ENCODE assay signal across 8 cellular contexts in the genomic region with DNA sequence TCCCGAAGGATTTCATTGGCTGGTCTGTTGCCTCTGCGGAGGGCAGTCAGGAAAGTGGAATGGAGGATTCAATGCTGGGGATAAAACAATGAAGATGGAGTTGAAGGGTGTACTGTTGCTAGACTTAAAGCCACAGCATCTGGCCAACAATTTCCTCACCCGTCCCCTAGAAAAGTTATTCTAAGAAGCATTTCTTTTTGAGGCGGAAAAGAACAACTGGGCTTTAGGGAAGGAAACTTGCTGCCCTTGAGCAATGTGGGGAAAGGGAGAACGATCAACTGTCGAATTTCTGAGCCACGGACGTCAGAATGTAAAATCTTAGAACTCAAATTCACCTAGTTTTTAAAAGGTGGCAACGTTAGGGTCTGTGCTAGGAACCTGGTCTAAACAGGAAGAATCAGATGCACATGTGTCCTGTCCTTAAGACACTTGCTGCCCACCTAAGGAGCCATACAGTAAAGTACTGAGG. TPM values are rescaled to one million over a fixed set of nuclear protein-coding genes. Genes with fewer than 3 reads are reported as not detected.
DNase-seq lines count a peak whose midpoint lies in the region; ATAC-seq, FAIRE-seq and TF ChIP-seq lines count a peak whose summit lies in the region.

No MANE protein-coding gene starts in this region.

- H3K23ac ChIP-seq in H9 (ENCODE audit: insufficient read length, low read depth, low read length): no peak overlapping the region

- H3K4me3 ChIP-seq in AG09309 (ENCODE audit: control insufficient read depth, low read depth, low read length): peak overlapping the region; percentile 84
- peak overlapping the region; percentile 83 to 97 (median 92) for H3K4me3 ChIP-seq in HepG2 (replicated peaks in 1 of 3; ENCODE audit: insufficient read depth in 1 of 3, low read depth in 2 of 3, low read length in 3 of 3)
- peak overlapping the region; percentile 80 to 94 (median 86) for H3K4me3 ChIP-seq in tibial nerve

- intact Hi-C loops in HepG2 (cut with micrococcal nuclease; ENCODE audit: unreplicated experiment): loop anchor here (1.0 to 10.0 kb wide), 2 partner anchors 17 to 237 kb away; partner anchors contain the start of genes LUC7L2 and ZC3HAV1

- no peak overlapping the region for H2AK5ac ChIP-seq in H9 (ENCODE audit: insufficient read length, low read length)

- peak overlapping the region; percentile 99 to 100 (median 100) for H3K27ac Mint-ChIP-seq in H9

- no peak; a peak in 1 of 4 replicates for TF ChIP-seq EP300 in HepG2 (IDR thresholded peaks at IDR 0.05; ENCODE audit: low read depth in 2 of 2, low read length in 2 of 2)
- no peak for TF ChIP-seq EP300 in HepG2 (CRISPR knock-in tag; IDR thresholded peaks at IDR 0.05; ENCODE audit: borderline replicate concordance)
- TF ChIP-seq EP300 in tibial nerve (IDR thresholded peaks at IDR 0.05): peak in 1 of 2 donors; percentile 39

- H4K8ac ChIP-seq in H9 (replicated peaks; ENCODE audit: insufficient read length, low read depth, low read length): peak overlapping the region; percentile 98

- H3K56ac ChIP-seq in H9 (ENCODE audit: insufficient read length, low read depth, low read length): no peak overlapping the region

- no peaks in the 10 kb centered on the region for H3K9me3 ChIP-seq in H9 (ENCODE audit: control insufficient read depth, low read depth, low read length)
- no peaks in the 10 kb centered on the region for H3K9me3 ChIP-seq in HepG2 (ENCODE audit: low read length)
- H3K9me3 ChIP-seq in tibial nerve: peaks cover 0 to 9% (median 0%) of the 10 kb centered on the region in 4 donors

- no peaks in the 10 kb centered on the region for H3K79me1 ChIP-seq in H9 (ENCODE audit: insufficient read depth, low read depth, low read length, poor library complexity, severe bottlenecking)

- H3K27me3 Mint-ChIP-seq in H9 (ENCODE audit: low read depth): peaks cover 9% of the 10 kb centered on the region; the same call in 1 of the 2 replicates

- H3K4me3 Mint-ChIP-seq in H9: peak overlapping the region; percentile 91 to 95

- H3K27ac ChIP-seq in H9 (ENCODE audit: insufficient read length, low read depth, low read length) (peak overlapping the region; percentile 99), HepG2 (ENCODE audit: extremely low read length, insufficient read depth, low read length) (peak overlapping the region; percentile 100), tibial nerve (peak overlapping the region; percentile 98 to 100 (median 100))

- H3K9ac ChIP-seq in H9 (ENCODE audit: extremely low read depth, insufficient read length, low read length): peak overlapping the region; percentile 70
- peak overlapping the region; percentile 100 for H3K9ac ChIP-seq in HepG2 (ENCODE audit: insufficient read depth, low read depth, low read length)

- no peak overlapping the region for H4K5ac ChIP-seq in H9 (ENCODE audit: insufficient read length, low read depth, low read length)

- H2AFZ ChIP-seq in H9 (ENCODE audit: low read length): no peak overlapping the region
- H2AFZ ChIP-seq in HepG2 (ENCODE audit: low read length): peak overlapping the region; percentile 55

- H4K20me1 ChIP-seq in H9 (ENCODE audit: control insufficient read depth, insufficient read depth, insufficient read length) (no peaks in the 10 kb centered on the region), HepG2 (ENCODE audit: insufficient read depth, low read length) (no peaks in the 10 kb centered on the region)

- peak overlapping the region; percentile 22; the same call in 1 of the 2 replicates for H3K4ac ChIP-seq in H9 (ENCODE audit: low read depth, low read length)

- H3K23me2 ChIP-seq in H9 (ENCODE audit: insufficient read length, low read depth, low read length, poor library complexity, severe bottlenecking): peaks cover 3% of the 10 kb centered on the region

- FAIRE-seq in HepG2 (lab: Jason Lieb, UNC): peak; percentile 21

- no peak overlapping the region for H2BK5ac ChIP-seq in H9 (ENCODE audit: insufficient read length, low read length)

- ATAC-seq in HepG2 (no peak), GM19455 (IDR thresholded peaks at IDR 0.05; ENCODE audit: unreplicated experiment) (no peak), HG03135 (IDR thresholded peaks at IDR 0.05; ENCODE audit: unreplicated experiment) (no peak)

- no peak overlapping the region for H2BK120ac ChIP-seq in H9 (ENCODE audit: low read depth, low read length, poor library complexity, severe bottlenecking)

- DNase-seq in AG09309 (ENCODE audit: low read depth) (peak; percentile 67), H9 (no peak), amniotic epithelial cell (ENCODE audit: low read depth) (peak; percentile 81), HepG2 (ENCODE audit: low spot score) (no peak), tibial nerve (ENCODE audit: low spot score in 2 of 2) (no peak), NCI-H226 (no peak)

- H3K18ac ChIP-seq in H9 (ENCODE audit: insufficient read length, low read depth, low read length): peak overlapping the region; percentile 76

- POLR2A ChIA-PET in HepG2 (lab: Yijun Ruan, JAX): no interaction called here

- H3K9me3 Mint-ChIP-seq in H9: peaks cover 10 to 14% of the 10 kb centered on the region in 2 experiments; a peak in 4 of 5 replicates

- H3K27me3 ChIP-seq in H9 (ENCODE audit: insufficient read depth, low read length) (no peaks in the 10 kb centered on the region), HepG2 (ENCODE audit: control insufficient read depth in 1 of 2, insufficient read depth in 2 of 2, low read length in 2 of 2) (no peaks in the 10 kb centered on the region; a peak in 1 of 5 replicates), tibial nerve (no peaks in the 10 kb centered on the region)

- peak overlapping the region; percentile 79; the same call in 1 of the 2 replicates for H3K14ac ChIP-seq in H9 (ENCODE audit: insufficient read depth, low read length)

- no peaks in the 10 kb centered on the region for H3K4me1 ChIP-seq in H9 (ENCODE audit: insufficient read depth, low read length)
- peaks cover 22% of the 10 kb centered on the region for H3K4me1 ChIP-seq in HepG2 (ENCODE audit: insufficient read depth, low read length)
- peaks cover 0 to 17% (median 12%) of the 10 kb centered on the region in 4 donors for H3K4me1 ChIP-seq in tibial nerve

- H4K91ac ChIP-seq in H9 (ENCODE audit: insufficient read length, low read depth, low read length): no peak overlapping the region

- TF ChIP-seq CTCF in AG09309 (IDR thresholded peaks at IDR 0.05; ENCODE audit: control insufficient read depth, insufficient read depth, low read depth, low read length, missing control alignments) (no peak), H9 (conservative IDR thresholded peaks at IDR 0.05) (no peak), HepG2 (CRISPR knock-in tag; IDR thresholded peaks at IDR 0.05) (no peak), tibial nerve (IDR thresholded peaks at IDR 0.05) (no peak)

- peak overlapping the region; percentile 94 for H3T11ph ChIP-seq in H9 (ENCODE audit: low read length)

- no peaks in the 10 kb centered on the region for H3K79me2 ChIP-seq in H9 (ENCODE audit: insufficient read depth, low read length)
- H3K79me2 ChIP-seq in HepG2 (ENCODE audit: insufficient read depth, low read length): peaks cover 12% of the 10 kb centered on the region

- H3K4me2 ChIP-seq in H9 (ENCODE audit: insufficient read depth, insufficient read length, low read length) (peak overlapping the region; percentile 84), HepG2 (ENCODE audit: low read depth, low read length) (peak overlapping the region; percentile 87)

- TF ChIP-seq POLR2A in HepG2 (IDR thresholded peaks at IDR 0.05; ENCODE audit: insufficient read depth in 1 of 2, low read depth in 2 of 2, low read length in 2 of 2) (no peak), tibial nerve (IDR thresholded peaks at IDR 0.05) (peak in 1 of 2 donors; percentile 49)

- no peak for TF ChIP-seq RAD21 in HepG2 (CRISPR knock-in tag; IDR thresholded peaks at IDR 0.05)

- no peak overlapping the region for H2BK12ac ChIP-seq in H9 (ENCODE audit: insufficient read length, low read depth, low read length)

- peaks cover 2 to 4% of the 10 kb centered on the region in 2 experiments; a peak in 3 of 5 replicates for H3K36me3 ChIP-seq in HepG2 (replicated peaks in 1 of 2; ENCODE audit: control insufficient read depth in 1 of 2, insufficient read depth in 2 of 2, low read length in 2 of 2)
- H3K36me3 ChIP-seq in tibial nerve: peaks cover 0 to 16% (median 0%) of the 10 kb centered on the region in 3 donors

- in situ Hi-C loops in HepG2 (cut with HindIII; ENCODE audit: extremely low pct_ligation_motif_present, low pct_unique_long_range_greater_than_20kb): no loop called here

- peaks cover 5 to 30% (median 19%) of the 10 kb centered on the region in 3 experiments; a peak in 6 of 7 replicates for H3K36me3 Mint-ChIP-seq in H9 (ENCODE audit: insufficient read depth in 1 of 3, low read depth in 3 of 3)

- no peak overlapping the region for H2BK15ac ChIP-seq in H9 (ENCODE audit: low read depth, low read length)

- peaks cover 7 to 11% of the 10 kb centered on the region in 2 experiments for H3K4me1 Mint-ChIP-seq in H9

- no peak overlapping the region for H2BK20ac ChIP-seq in H9 (ENCODE audit: low read depth, low read length, poor library complexity, severe bottlenecking)

- WGBS in H9 (ENCODE audit: extremely low coverage, insufficient read length, low lambda C conversion rate): no CpG with 5 or more reads among the region's 9 CpGs
- 0% methylated on average over 9 of the region's 9 CpGs for WGBS in HepG2 (ENCODE audit: low lambda C conversion rate)
- WGBS in tibial nerve, 2 donors: 1% methylated on average over 9 of the region's 9 CpGs

- CTCF ChIA-PET in HepG2 (lab: Yijun Ruan, JAX; ENCODE audit: low intra/inter-chr PET ratio, low total read pairs): no interaction called here

- TSS peak; percentile 77 for BruUV-seq in HepG2 (replicated peaks; lab: Mats Ljungman, UMichigan)

RNA-seq across cellular contexts. Expression of gene FMC1, which starts 0.7 kb away (rescaled TPM):
- total RNA-seq in H9 (2021) (10.9 and 16.0 TPM in 2 replicates), HepG2 (2016; rRNA removed; fragmentation: Illumina TruSeq; extraction: Trizol) (50.7 and 59.2 TPM in 2 replicates), tibial nerve (1 to 10 TPM; 5.9 to 8.6 (median 7.5) TPM)
- 9.0 and 17.2 TPM in 2 replicates for total RNA-seq in HepG2 (2016; cell fraction: cytosol; rRNA removed; fragmentation: Illumina TruSeq; extraction: Trizol; ENCODE audit: low read depth)
- total RNA-seq in HepG2 (2016; cell fraction: insoluble cytoplasmic fraction; rRNA removed; fragmentation: Illumina TruSeq; extraction: Trizol): 53.0 and 54.3 TPM in 2 replicates
- 10.5 and 14.1 TPM in 2 replicates for total RNA-seq in HepG2 (2016; cell fraction: membrane; rRNA removed; fragmentation: Illumina TruSeq; extraction: Trizol)
- total RNA-seq in HepG2 (2016; cell fraction: nucleus; rRNA removed; fragmentation: Illumina TruSeq; extraction: Trizol): 17.0 and 26.9 TPM in 2 replicates
- 37.3 and 39.2 TPM in 2 replicates for polyA plus RNA-seq in HepG2 (2011; rRNA removed)
- polyA plus RNA-seq in HepG2 (2011; cell fraction: cytosol; rRNA removed): 39.8 and 50.1 TPM in 2 replicates
- 10.2 and 10.4 TPM in 2 replicates for polyA plus RNA-seq in HepG2 (2011; cell fraction: nucleus; rRNA removed)
- polyA plus RNA-seq in HepG2 (2012): 27.8 and 33.2 TPM in 2 replicates
- polyA plus RNA-seq in HepG2 (2016; cell fraction: cytosol; fragmentation: Illumina TruSeq; extraction: Trizol; ENCODE audit: low read depth): 6.3 and 9.9 TPM in 2 replicates
- polyA plus RNA-seq in HepG2 (2016; cell fraction: insoluble cytoplasmic fraction; fragmentation: Illumina TruSeq; extraction: Trizol; ENCODE audit: low read depth): 35.3 and 35.8 TPM in 2 replicates
- 7.3 and 7.8 TPM in 2 replicates for polyA plus RNA-seq in HepG2 (2016; cell fraction: membrane; fragmentation: Illumina TruSeq; extraction: Trizol; ENCODE audit: low read depth)
- 19.2 and 21.0 TPM in 2 replicates for polyA plus RNA-seq in HepG2 (2016; cell fraction: nucleus; fragmentation: Illumina TruSeq; extraction: Trizol; ENCODE audit: insufficient read depth, low read depth)
- 14.9 and 26.4 TPM in 2 replicates for polyA minus RNA-seq in HepG2 (2011; rRNA and poly(A)+ RNA removed; ENCODE audit: low replicate concordance)
- 3.2 and 3.4 TPM in 2 replicates for polyA minus RNA-seq in HepG2 (2011; cell fraction: cytosol; rRNA and poly(A)+ RNA removed)
- polyA minus RNA-seq in HepG2 (2011; cell fraction: nucleus; rRNA and poly(A)+ RNA removed): 4.1 TPM in 2 replicates

RNA-seq across cellular contexts. Expression of gene LUC7L2, which starts 17.9 kb away (rescaled TPM):
- total RNA-seq in H9 (2021): 81.2 and 84.5 TPM in 2 replicates
- 50.7 and 59.5 TPM in 2 replicates for total RNA-seq in HepG2 (2016; rRNA removed; fragmentation: Illumina TruSeq; extraction: Trizol)
- total RNA-seq in HepG2 (2016; cell fraction: cytosol; rRNA removed; fragmentation: Illumina TruSeq; extraction: Trizol; ENCODE audit: low read depth): 9.4 and 13.3 TPM in 2 replicates
- total RNA-seq in HepG2 (2016; cell fraction: insoluble cytoplasmic fraction; rRNA removed; fragmentation: Illumina TruSeq; extraction: Trizol): 50.6 and 54.5 TPM in 2 replicates
- total RNA-seq in HepG2 (2016; cell fraction: membrane; rRNA removed; fragmentation: Illumina TruSeq; extraction: Trizol): 19.2 and 24.0 TPM in 2 replicates
- 50.0 and 54.9 TPM in 2 replicates for total RNA-seq in HepG2 (2016; cell fraction: nucleus; rRNA removed; fragmentation: Illumina TruSeq; extraction: Trizol)
- 15.9 and 17.9 TPM in 2 replicates for polyA plus RNA-seq in HepG2 (2011; rRNA removed)
- 9.5 and 11.8 TPM in 2 replicates for polyA plus RNA-seq in HepG2 (2011; cell fraction: cytosol; rRNA removed)
- 57.7 and 73.4 TPM in 2 replicates for polyA plus RNA-seq in HepG2 (2011; cell fraction: nucleus; rRNA removed)
- 25.8 and 32.8 TPM in 2 replicates for polyA plus RNA-seq in HepG2 (2012)
- polyA plus RNA-seq in HepG2 (2016; cell fraction: cytosol; fragmentation: Illumina TruSeq; extraction: Trizol; ENCODE audit: low read depth): 3.1 and 3.2 TPM in 2 replicates
- 56.2 and 61.3 TPM in 2 replicates for polyA plus RNA-seq in HepG2 (2016; cell fraction: insoluble cytoplasmic fraction; fragmentation: Illumina TruSeq; extraction: Trizol; ENCODE audit: low read depth)
- 9.0 and 10.3 TPM in 2 replicates for polyA plus RNA-seq in HepG2 (2016; cell fraction: membrane; fragmentation: Illumina TruSeq; extraction: Trizol; ENCODE audit: low read depth)
- 70.2 and 76.0 TPM in 2 replicates for polyA plus RNA-seq in HepG2 (2016; cell fraction: nucleus; fragmentation: Illumina TruSeq; extraction: Trizol; ENCODE audit: insufficient read depth, low read depth)
- polyA minus RNA-seq in HepG2 (2011; rRNA and poly(A)+ RNA removed; ENCODE audit: low replicate concordance): 25.3 and 62.6 TPM in 2 replicates
- polyA minus RNA-seq in HepG2 (2011; cell fraction: cytosol; rRNA and poly(A)+ RNA removed): 11.8 and 15.0 TPM in 2 replicates
- polyA minus RNA-seq in HepG2 (2011; cell fraction: nucleus; rRNA and poly(A)+ RNA removed): 91.1 and 123 TPM in 2 replicates
- total RNA-seq in tibial nerve: 100 to 1,000 TPM in 2 of 4 donors, 10 to 100 TPM in 2; 76.2 to 107 (median 102) TPM

Comparison
In these comparisons a context has a peak if more than half of its experiments do, and no peak if none do; other contexts are left out.
1. DNase-seq: peak in AG09309 (single experiment) and amniotic epithelial cell (single experiment); none in H9 (single experiment), HepG2 (single experiment), tibial nerve (0 of 2) and NCI-H226 (single experiment).
2. Peak in every context shown above with its lines, with median percentiles within 50 percentile points of each other: H3K4me3 ChIP-seq and H3K27ac ChIP-seq.